1 cellular context compared by ENCODE assay signal in genomic region chr9:74952281-74953151, GRCh38.
A peak's percentile ranks its signal among the peaks of the same experiment; 100 is the strongest.
TF ChIP-seq lines count a peak whose summit lies in the region.

C9orf40 (minus strand) TSS chr9:74952912; CDS start chr9:74952611, 301 bp downstream.

TF ChIP-seq in K562, 482 proteins besides CTCF, POLR2A, EP300 and RAD21 (continued from another document):
- TF ChIP-seq VEZF1 (CRISPR knock-in tag; IDR thresholded peaks at IDR 0.05): no peak
- TF ChIP-seq NFE2L1 (tag; IDR thresholded peaks at IDR 0.05; ENCODE audit: borderline replicate concordance, low read depth): no peak
- no peak for TF ChIP-seq GATAD2B (IDR thresholded peaks at IDR 0.05; ENCODE audit: borderline replicate concordance)
- no peak for TF ChIP-seq PHF20 (IDR thresholded peaks at IDR 0.05; ENCODE audit: partially characterized antibody)
- no peak for TF ChIP-seq MEF2A (IDR thresholded peaks at IDR 0.05; ENCODE audit: control insufficient read depth, low read depth, low read length)
- TF ChIP-seq WHSC1 (IDR thresholded peaks at IDR 0.05; ENCODE audit: low read length): no peak
- TF ChIP-seq ZBTB12 (CRISPR knock-in tag; IDR thresholded peaks at IDR 0.05): no peak
- TF ChIP-seq E2F8 (IDR thresholded peaks at IDR 0.05; ENCODE audit: low read depth, partially characterized antibody): peak; percentile 53
- TF ChIP-seq SNAPC5 (CRISPR knock-in tag; IDR thresholded peaks at IDR 0.05): no peak
- TF ChIP-seq NFIC (IDR thresholded peaks at IDR 0.05): peak; percentile 88
- no peak for TF ChIP-seq ZNF586 (CRISPR knock-in tag; conservative IDR thresholded peaks at IDR 0.05)
- peak; percentile 82; the same call in 1 of the 2 replicates for TF ChIP-seq TGIF2 (CRISPR knock-in tag; IDR thresholded peaks at IDR 0.05)
- TF ChIP-seq POLR2B (IDR thresholded peaks at IDR 0.05; ENCODE audit: low read depth, partially characterized antibody): peak; percentile 66
- TF ChIP-seq ESRRB (CRISPR knock-in tag; IDR thresholded peaks at IDR 0.05; ENCODE audit: borderline replicate concordance): no peak
- no peak for TF ChIP-seq COPS2 (conservative IDR thresholded peaks at IDR 0.05)
- TF ChIP-seq ZBTB5 (IDR thresholded peaks at IDR 0.05): no peak
- peak; percentile 95 for TF ChIP-seq ZFX (CRISPR knock-in tag; IDR thresholded peaks at IDR 0.05)
- peak in 1 of 2 experiments; percentile 44; a peak in 3 of 4 replicates for TF ChIP-seq MAZ (CRISPR knock-in tag; conservative IDR thresholded peaks at IDR 0.05 in 1 of 2, IDR thresholded peaks at IDR 0.05 in 1 of 2)
- no peak; the same call in 1 of the 2 replicates for TF ChIP-seq SIN3B (IDR thresholded peaks at IDR 0.05; ENCODE audit: low read depth)
- no peak for TF ChIP-seq ZKSCAN3 (CRISPR knock-in tag; IDR thresholded peaks at IDR 0.05)
- peak; percentile 73 for TF ChIP-seq PHF8 (IDR thresholded peaks at IDR 0.05; ENCODE audit: borderline replicate concordance, low read length)
- TF ChIP-seq HNRNPUL1 (IDR thresholded peaks at IDR 0.05; ENCODE audit: low read length): no peak
- TF ChIP-seq DEAF1 (CRISPR knock-in tag; IDR thresholded peaks at IDR 0.05): 0 out of 2 replicates have a peak, but pooled peaks have one; percentile 11
- TF ChIP-seq SPI1 (IDR thresholded peaks at IDR 0.05; ENCODE audit: borderline replicate concordance, low read depth, low read length): no peak
- peak; percentile 76 for TF ChIP-seq RBBP5 (IDR thresholded peaks at IDR 0.05; ENCODE audit: borderline replicate concordance, insufficient read depth, low read length, poor library complexity, severe bottlenecking)
